In the genomic region with DNA sequence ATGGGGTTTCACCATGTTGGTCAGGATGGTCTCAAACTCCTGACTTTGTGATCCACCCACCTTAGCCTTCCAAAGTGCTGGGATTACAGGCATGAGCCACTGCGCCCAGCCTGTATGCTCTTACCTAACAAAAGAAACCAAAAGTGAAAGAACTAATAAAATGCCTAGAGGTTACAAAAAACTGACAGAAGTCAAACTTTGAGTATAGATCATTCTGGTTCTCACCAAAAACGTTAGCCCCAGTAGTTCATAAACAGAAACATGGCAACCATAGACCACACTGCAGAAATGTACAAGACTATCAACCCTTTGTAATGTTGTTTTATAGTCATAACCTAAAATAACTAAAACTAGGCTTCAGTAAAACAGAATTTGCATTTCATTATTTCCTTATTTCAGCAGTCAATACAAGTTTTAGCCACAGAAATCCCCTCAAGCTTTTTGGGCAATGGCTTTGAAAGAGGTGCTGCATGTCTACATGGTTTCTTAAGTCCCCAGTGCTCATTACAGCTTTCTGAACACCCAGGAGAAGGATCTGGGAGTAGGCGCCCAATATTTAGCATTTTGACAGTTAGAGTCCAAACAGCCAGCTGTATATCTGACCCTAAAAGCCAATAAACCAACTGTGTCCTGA, we compare ENCODE assay signal across 13 cellular contexts.
A peak's percentile ranks its signal among the peaks of the same experiment; 100 is the strongest.
DNase-seq lines count a peak whose midpoint lies in the region; ATAC-seq and TF ChIP-seq lines count a peak whose summit lies in the region.
"Had no signal": no experiment of that assay in that cellular context is flagged by ENCODE, and none has a peak within 500 bp of the region (broad histone marks: within the 10 kb centered on the region; RNA-seq: fewer than 3 reads in every experiment).

No MANE protein-coding gene starts in this region.

- H3K27me3 Mint-ChIP-seq in memory B cell, result no peaks in the 10 kb centered on the region
- no peaks in the 10 kb centered on the region for H3K27me3 Mint-ChIP-seq in effector memory CD8-positive, alpha-beta T cell

- H3K27ac ChIP-seq in testis, result no peak overlapping the region
- H3K27ac ChIP-seq: neutrophil had no signal

- no peaks in the 10 kb centered on the region for H3K27me3 ChIP-seq in testis
- H3K27me3 ChIP-seq: neutrophil had no signal

- no peaks in the 10 kb centered on the region for H3K9me3 ChIP-seq in testis
- H3K9me3 ChIP-seq: neutrophil had no signal

- no peaks in the 10 kb centered on the region for H3K4me1 Mint-ChIP-seq in memory B cell
- H3K4me1 Mint-ChIP-seq in effector memory CD8-positive, alpha-beta T cell (ENCODE audit: low read depth in 2 of 2), result no peaks in the 10 kb centered on the region

- no peaks in the 10 kb centered on the region for H3K36me3 ChIP-seq in testis (ENCODE audit: low read depth, missing control alignments)
- H3K36me3 ChIP-seq: neutrophil had no signal

- intact Hi-C loops in testis (cut with DNase I; ENCODE audit: low total_unique reads), result no loop called here

- no peak overlapping the region for H3K27ac Mint-ChIP-seq in memory B cell
- no peak overlapping the region for H3K27ac Mint-ChIP-seq in effector memory CD8-positive, alpha-beta T cell

- no peak for TF ChIP-seq CTCF in testis (IDR thresholded peaks at IDR 0.05)

- ATAC-seq in GM18909 (IDR thresholded peaks at IDR 0.05; ENCODE audit: poor library complexity, unreplicated experiment) (peak; percentile 59), GM21723 (IDR thresholded peaks at IDR 0.05; ENCODE audit: unreplicated experiment) (peak; percentile 65), HG03135 (IDR thresholded peaks at IDR 0.05; ENCODE audit: unreplicated experiment) (peak; percentile 60), memory B cell (ENCODE audit: low read depth) (peak; percentile 22)
- ATAC-seq in effector memory CD8-positive, alpha-beta T cell (replicated peaks), result no peak

- no peak overlapping the region for H3K4me3 ChIP-seq in testis

- no peaks in the 10 kb centered on the region for H3K9me3 Mint-ChIP-seq in memory B cell
- no peaks in the 10 kb centered on the region for H3K9me3 Mint-ChIP-seq in effector memory CD8-positive, alpha-beta T cell

- DNase-seq in memory B cell (ENCODE audit: low spot score in 2 of 2), result no peak
- DNase-seq in testis, result no peak
- DNase-seq in SKM-1 (lab: John Stamatoyannopoulos, UW; ENCODE audit: unreplicated experiment), result no peak
- DNase-seq in effector memory CD8-positive, alpha-beta T cell, result no peak
- no peak for DNase-seq in AG08395 (ENCODE audit: low spot score)
- DNase-seq: activated T-cell treated with anti-CD3 and anti-CD28 coated beads, Interleukin-2, amount 50 U/mL, for 48 hours; C1 segment of cervical spinal cord; mammary epithelial cell; NCI-H1092 treated with DMSO at 0.1 percent for 48 hours had no signal

- no peak overlapping the region for H3K4me3 Mint-ChIP-seq in memory B cell
- H3K4me3 Mint-ChIP-seq in effector memory CD8-positive, alpha-beta T cell, result no peak overlapping the region

- H3K4me1 ChIP-seq in testis, result no peaks in the 10 kb centered on the region

- TF ChIP-seq POLR2A in testis (IDR thresholded peaks at IDR 0.05), result no peak

- WGBS in testis, 2 donors, result 55 to 56% methylated on average over 3 of the region's 3 CpGs

- H3K36me3 Mint-ChIP-seq in memory B cell, result no peaks in the 10 kb centered on the region
- no peaks in the 10 kb centered on the region for H3K36me3 Mint-ChIP-seq in effector memory CD8-positive, alpha-beta T cell (ENCODE audit: insufficient read depth)
